In the genomic region with DNA sequence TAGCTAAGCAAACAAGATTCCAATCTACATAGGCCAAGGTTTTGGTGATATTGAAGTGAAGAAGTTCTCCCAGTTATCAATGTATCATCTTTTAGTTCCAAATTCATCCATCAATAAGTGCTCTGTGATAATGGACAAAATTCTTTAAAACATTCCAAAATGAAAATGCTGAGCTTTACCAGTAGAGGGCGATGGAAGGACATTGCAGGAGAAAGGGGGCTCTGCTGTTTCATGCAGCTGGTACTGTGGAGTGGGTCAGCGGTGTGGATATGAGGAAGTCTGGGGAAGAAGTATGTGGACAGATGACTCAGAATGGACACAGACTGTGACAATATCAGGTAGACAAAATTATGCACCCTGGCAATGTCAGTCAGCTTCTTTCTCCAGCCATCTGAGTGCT, we compare ENCODE assay signal across 9 cellular contexts. TPM values are rescaled to one million over a fixed set of nuclear protein-coding genes. Genes with fewer than 3 reads are reported as not detected.
DNase-seq lines count a peak whose midpoint lies in the region; ATAC-seq, FAIRE-seq and TF ChIP-seq lines count a peak whose summit lies in the region.
"Had no signal": no experiment of that assay in that cellular context is flagged by ENCODE, and none has a peak within 500 bp of the region (broad histone marks: within the 10 kb centered on the region; RNA-seq: fewer than 3 reads in every experiment).

No MANE protein-coding gene starts in this region.

- POLR2A ChIA-PET in CD8-positive, alpha-beta T cell (lab: Charles Lee) = no interaction called here

- no peak overlapping the region for H3K4me3 Mint-ChIP-seq in CD8-positive, alpha-beta T cell
- H3K4me3 Mint-ChIP-seq: activated B cell treated with CpG ODN at 0.5 μM for 24 hours had no signal

- DNase-seq in heart right ventricle = no peak
- DNase-seq in left cardiac atrium = no peak
- DNase-seq in RKO (ENCODE audit: low spot score) = peak; percentile 10
- peak; percentile 4 for DNase-seq in urothelium cell line (ENCODE audit: low spot score)
- DNase-seq in CD8-positive, alpha-beta T cell = no peak
- DNase-seq in GM12892 (ENCODE audit: insufficient read length) = no peak
- DNase-seq: activated B cell treated with CpG ODN at 0.5 μM for 24 hours had no signal

- ATAC-seq in heart right ventricle (no peak), left cardiac atrium (no peak), gastroesophageal sphincter (no peak), HG03442 (IDR thresholded peaks at IDR 0.05; ENCODE audit: unreplicated experiment) (no peak)
- no peak for ATAC-seq in CD8-positive, alpha-beta T cell

- TF ChIP-seq POLR2A in gastroesophageal sphincter (IDR thresholded peaks at IDR 0.05) (no peak), GM12892 (IDR thresholded peaks at IDR 0.05; ENCODE audit: low read depth, low read length) (no peak)

- intact Hi-C loops in heart right ventricle (cut with DNase I) (loop anchor here in 1 of 10 donors (10.0 kb wide), 1 partner anchor 670 kb away; no protein-coding TSS in a partner anchor), left cardiac atrium (cut with DNase I) (no loop called here)
- intact Hi-C loops in CD8-positive, alpha-beta T cell (cut with DNase I, micrococcal nuclease) = no loop called here

- H3K9me3 Mint-ChIP-seq in CD8-positive, alpha-beta T cell = peaks cover 2% of the 10 kb centered on the region

- no peaks in the 10 kb centered on the region for H3K36me3 Mint-ChIP-seq in CD8-positive, alpha-beta T cell

- H3K9me3 ChIP-seq in heart right ventricle (peaks cover 0 to 7% (median 0%) of the 10 kb centered on the region in 11 donors), gastroesophageal sphincter (no peaks in the 10 kb centered on the region)
- no peaks in the 10 kb centered on the region for H3K9me3 ChIP-seq in CD8-positive, alpha-beta T cell (ENCODE audit: low read length)

- H3K4me3 ChIP-seq in heart right ventricle = no peak overlapping the region
- no peak overlapping the region for H3K4me3 ChIP-seq in gastroesophageal sphincter
- no peak overlapping the region for H3K4me3 ChIP-seq in CD8-positive, alpha-beta T cell (ENCODE audit: low read depth, low read length)

- WGBS in heart right ventricle, 2 donors = 14 to 19% methylated on average over 2 of the region's 2 CpGs
- WGBS in gastroesophageal sphincter (ENCODE audit: low coverage in 1 of 2), 2 donors = 11 to 50% methylated on average over 1 to 2 of the region's 2 CpGs

- TF ChIP-seq CTCF in heart right ventricle (IDR thresholded peaks at IDR 0.05) (peak in 8 of 9 donors; percentile 9 to 58 (median 48)), gastroesophageal sphincter (IDR thresholded peaks at IDR 0.05) (peak in 3 of 4 experiments; percentile 28 to 59 (median 30))
- no peak for TF ChIP-seq CTCF in CD8-positive, alpha-beta T cell (IDR thresholded peaks at IDR 0.05)

- no peaks in the 10 kb centered on the region for H3K27me3 Mint-ChIP-seq in CD8-positive, alpha-beta T cell (ENCODE audit: low read depth)
- H3K27me3 Mint-ChIP-seq: activated B cell treated with CpG ODN at 0.5 μM for 24 hours had no signal

- H3K4me1 ChIP-seq in heart right ventricle (no peaks in the 10 kb centered on the region), gastroesophageal sphincter (no peaks in the 10 kb centered on the region)
- H3K4me1 ChIP-seq in CD8-positive, alpha-beta T cell (ENCODE audit: insufficient read depth, low read length) = no peaks in the 10 kb centered on the region

- H3K27me3 ChIP-seq in heart right ventricle (peaks cover 0 to 16% (median 0%) of the 10 kb centered on the region in 7 donors), gastroesophageal sphincter (no peaks in the 10 kb centered on the region)
- no peaks in the 10 kb centered on the region for H3K27me3 ChIP-seq in CD8-positive, alpha-beta T cell (ENCODE audit: insufficient read depth, low read length)

- no peak for TF ChIP-seq EP300 in gastroesophageal sphincter (IDR thresholded peaks at IDR 0.05)

- no peaks in the 10 kb centered on the region for H3K4me1 Mint-ChIP-seq in CD8-positive, alpha-beta T cell (ENCODE audit: low read depth)
- H3K4me1 Mint-ChIP-seq: activated B cell treated with CpG ODN at 0.5 μM for 24 hours had no signal

- FAIRE-seq in urothelium cell line (lab: Jason Lieb, UNC) = no peak
- no peak for FAIRE-seq in GM12892 (lab: Jason Lieb, UNC)

- no peak overlapping the region for H3K27ac Mint-ChIP-seq in CD8-positive, alpha-beta T cell
- H3K27ac Mint-ChIP-seq: activated B cell treated with CpG ODN at 0.5 μM for 24 hours had no signal

- H3K27ac ChIP-seq in heart right ventricle (no peak overlapping the region), gastroesophageal sphincter (no peak overlapping the region)
- no peak overlapping the region for H3K27ac ChIP-seq in CD8-positive, alpha-beta T cell (ENCODE audit: low read depth, low read length)

- CTCF ChIA-PET in CD8-positive, alpha-beta T cell (lab: Charles Lee) = no interaction called here

- H3K36me3 ChIP-seq in heart right ventricle = no peaks in the 10 kb centered on the region
- no peaks in the 10 kb centered on the region for H3K36me3 ChIP-seq in gastroesophageal sphincter
- no peaks in the 10 kb centered on the region for H3K36me3 ChIP-seq in CD8-positive, alpha-beta T cell (ENCODE audit: insufficient read depth, low read length)

RNA-seq across cellular contexts. Expression of a gene that starts 46.6 kb away (rescaled TPM):
- total RNA-seq in heart right ventricle (1 to 10 TPM in 1 of 10 donors, under 1 TPM in 7, not detected in 2; 0.13 to 1.2 (median 0.25) TPM), left cardiac atrium (under 1 TPM; 0.06 to 0.26 TPM), gastroesophageal sphincter (1 to 10 TPM in 1 of 4 donors, under 1 TPM in 3; 0.08 to 1.9 (median 0.22) TPM)
- under 1 TPM in 1 of 2 donors, not detected in 1; 0.26 TPM for polyA plus RNA-seq in heart right ventricle
- total RNA-seq in CD8-positive, alpha-beta T cell = not detected
- not detected for polyA plus RNA-seq in GM12892 (2012; ENCODE audit: missing spikeins)
- total RNA-seq: activated B cell treated with CpG ODN at 0.5 μM for 24 hours had no signal

Comparison
In these comparisons a context has a peak if more than half of its experiments do, and no peak if none do; other contexts are left out.
1. DNase-seq: peak in RKO (single experiment) and urothelium cell line (single experiment); none in heart right ventricle (0 of 2), left cardiac atrium (single experiment), CD8-positive, alpha-beta T cell (0 of 7) and GM12892 (single experiment).